In the genomic region with DNA sequence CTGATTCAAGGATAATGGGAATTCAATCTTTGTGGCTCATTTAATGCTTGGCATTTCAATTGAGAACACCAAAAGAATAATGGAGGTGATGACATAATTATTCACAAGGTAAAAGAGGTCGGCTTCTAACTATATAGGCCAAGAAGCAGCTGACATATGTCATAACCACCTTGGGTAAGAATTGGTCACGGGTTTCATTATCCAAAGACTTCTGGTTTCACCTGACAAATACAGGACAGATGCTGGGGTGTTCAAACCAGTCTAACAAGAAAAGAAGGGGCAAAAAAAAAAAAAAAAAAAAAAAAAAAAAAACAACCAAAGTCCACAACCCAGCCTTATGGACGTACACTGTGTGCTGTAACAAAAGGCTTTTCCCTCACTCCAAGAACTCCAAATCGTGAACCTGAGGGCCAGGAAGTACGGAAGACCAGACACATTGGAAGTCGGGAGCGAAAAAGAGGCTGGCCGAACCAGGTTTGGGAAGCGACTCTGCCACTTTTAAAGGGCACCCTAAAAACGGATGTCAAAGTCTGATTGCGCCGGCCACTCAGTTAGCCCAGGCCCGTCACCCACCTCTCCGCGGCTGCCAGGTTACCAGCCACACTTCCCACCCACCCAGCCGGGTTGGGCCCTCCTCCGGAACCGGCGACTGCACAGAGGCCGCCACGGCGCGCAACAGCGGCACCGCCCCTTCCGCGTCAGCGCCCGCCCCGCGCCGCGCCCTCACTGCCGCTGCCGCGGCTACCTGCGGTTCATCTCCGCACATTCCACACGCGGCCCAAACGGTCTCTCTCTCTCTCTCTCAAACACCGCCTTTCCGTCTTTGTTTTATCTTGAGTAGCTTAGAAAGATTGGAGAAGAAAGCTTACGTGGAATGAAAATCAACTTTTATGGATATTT, we compare ENCODE assay signal across 1 cellular context.
TF ChIP-seq lines count a peak whose summit lies in the region.

Gene HARBI1 (minus strand): TSS at position 677 of the 900 bp plus-strand sequence. CDS start 990 bp downstream, outside the sequence.

TF ChIP-seq in HepG2, 621 proteins besides CTCF, POLR2A, EP300 and RAD21 (continued from another document and continues in another):
- TF ChIP-seq, protein P1, sequence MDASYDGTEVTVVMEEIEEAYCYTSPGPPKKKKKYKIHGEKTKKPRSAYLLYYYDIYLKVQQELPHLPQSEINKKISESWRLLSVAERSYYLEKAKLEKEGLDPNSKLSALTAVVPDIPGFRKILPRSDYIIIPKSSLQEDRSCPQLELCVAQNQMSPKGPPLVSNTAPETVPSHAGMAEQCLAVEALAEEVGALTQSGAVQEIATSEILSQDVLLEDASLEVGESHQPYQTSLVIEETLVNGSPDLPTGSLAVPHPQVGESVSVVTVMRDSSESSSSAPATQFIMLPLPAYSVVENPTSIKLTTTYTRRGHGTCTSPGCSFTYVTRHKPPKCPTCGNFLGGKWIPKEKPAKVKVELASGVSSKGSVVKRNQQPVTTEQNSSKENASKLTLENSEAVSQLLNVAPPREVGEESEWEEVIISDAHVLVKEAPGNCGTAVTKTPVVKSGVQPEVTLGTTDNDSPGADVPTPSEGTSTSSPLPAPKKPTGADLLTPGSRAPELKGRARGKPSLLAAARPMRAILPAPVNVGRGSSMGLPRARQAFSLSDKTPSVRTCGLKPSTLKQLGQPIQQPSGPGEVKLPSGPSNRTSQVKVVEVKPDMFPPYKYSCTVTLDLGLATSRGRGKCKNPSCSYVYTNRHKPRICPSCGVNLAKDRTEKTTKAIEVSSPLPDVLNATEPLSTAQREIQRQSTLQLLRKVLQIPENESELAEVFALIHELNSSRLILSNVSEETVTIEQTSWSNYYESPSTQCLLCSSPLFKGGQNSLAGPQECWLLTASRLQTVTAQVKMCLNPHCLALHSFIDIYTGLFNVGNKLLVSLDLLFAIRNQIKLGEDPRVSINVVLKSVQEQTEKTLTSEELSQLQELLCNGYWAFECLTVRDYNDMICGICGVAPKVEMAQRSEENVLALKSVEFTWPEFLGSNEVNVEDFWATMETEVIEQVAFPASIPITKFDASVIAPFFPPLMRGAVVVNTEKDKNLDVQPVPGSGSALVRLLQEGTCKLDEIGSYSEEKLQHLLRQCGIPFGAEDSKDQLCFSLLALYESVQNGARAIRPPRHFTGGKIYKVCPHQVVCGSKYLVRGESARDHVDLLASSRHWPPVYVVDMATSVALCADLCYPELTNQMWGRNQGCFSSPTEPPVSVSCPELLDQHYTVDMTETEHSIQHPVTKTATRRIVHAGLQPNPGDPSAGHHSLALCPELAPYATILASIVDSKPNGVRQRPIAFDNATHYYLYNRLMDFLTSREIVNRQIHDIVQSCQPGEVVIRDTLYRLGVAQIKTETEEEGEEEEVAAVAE (CRISPR knock-in tag; IDR thresholded peaks at IDR 0.05; ENCODE audit: borderline replicate concordance) = no peak
- TF ChIP-seq IRF2 (CRISPR knock-in tag; IDR thresholded peaks at IDR 0.05) (no peak), DR1 (CRISPR knock-in tag; IDR thresholded peaks at IDR 0.05) (no peak), ZNF574 (CRISPR knock-in tag; IDR thresholded peaks at IDR 0.05) (peak; percentile 85), FOXP4 (CRISPR knock-in tag; IDR thresholded peaks at IDR 0.05) (peak; percentile 16), ZNF570 (CRISPR knock-in tag; IDR thresholded peaks at IDR 0.05; ENCODE audit: borderline replicate concordance) (no peak), ZNF230 (CRISPR knock-in tag; IDR thresholded peaks at IDR 0.05) (0 out of 2 replicates have a peak, but pooled peaks have one; percentile 9), ZNF816 (CRISPR knock-in tag; IDR thresholded peaks at IDR 0.05; ENCODE audit: borderline replicate concordance) (no peak), ZNF605 (CRISPR knock-in tag; IDR thresholded peaks at IDR 0.05) (no peak; the same call in 1 of the 2 replicates), TEAD3 (CRISPR knock-in tag; optimal IDR thresholded peaks at IDR 0.05; ENCODE audit: borderline replicate concordance) (peak; percentile 17), KLF9 (CRISPR knock-in tag; IDR thresholded peaks at IDR 0.05; ENCODE audit: low read depth) (no peak), SAP130 (CRISPR knock-in tag; IDR thresholded peaks at IDR 0.05; ENCODE audit: low read depth) (peak; percentile 93), NKX3-1 (CRISPR knock-in tag; IDR thresholded peaks at IDR 0.05) (peak; percentile 31; the same call in 1 of the 2 replicates), SETDB1 (CRISPR knock-in tag; IDR thresholded peaks at IDR 0.05; ENCODE audit: borderline replicate concordance) (no peak), KLF13 (CRISPR knock-in tag; IDR thresholded peaks at IDR 0.05) (no peak), ZNF777 (CRISPR knock-in tag; IDR thresholded peaks at IDR 0.05) (no peak), TIGD3 (CRISPR knock-in tag; IDR thresholded peaks at IDR 0.05; ENCODE audit: borderline replicate concordance) (no peak), CSRNP2 (CRISPR knock-in tag; conservative IDR thresholded peaks at IDR 0.05; ENCODE audit: low read depth) (no peak), DBP (CRISPR knock-in tag; IDR thresholded peaks at IDR 0.05; ENCODE audit: not compliant biosample characterization) (no peak), MATR3 (CRISPR knock-in tag; IDR thresholded peaks at IDR 0.05) (no peak), FOXP1 (IDR thresholded peaks at IDR 0.05) (no peak), FOXP1 (CRISPR knock-in tag; IDR thresholded peaks at IDR 0.05) (no peak)
- TF ChIP-seq, protein P2, sequence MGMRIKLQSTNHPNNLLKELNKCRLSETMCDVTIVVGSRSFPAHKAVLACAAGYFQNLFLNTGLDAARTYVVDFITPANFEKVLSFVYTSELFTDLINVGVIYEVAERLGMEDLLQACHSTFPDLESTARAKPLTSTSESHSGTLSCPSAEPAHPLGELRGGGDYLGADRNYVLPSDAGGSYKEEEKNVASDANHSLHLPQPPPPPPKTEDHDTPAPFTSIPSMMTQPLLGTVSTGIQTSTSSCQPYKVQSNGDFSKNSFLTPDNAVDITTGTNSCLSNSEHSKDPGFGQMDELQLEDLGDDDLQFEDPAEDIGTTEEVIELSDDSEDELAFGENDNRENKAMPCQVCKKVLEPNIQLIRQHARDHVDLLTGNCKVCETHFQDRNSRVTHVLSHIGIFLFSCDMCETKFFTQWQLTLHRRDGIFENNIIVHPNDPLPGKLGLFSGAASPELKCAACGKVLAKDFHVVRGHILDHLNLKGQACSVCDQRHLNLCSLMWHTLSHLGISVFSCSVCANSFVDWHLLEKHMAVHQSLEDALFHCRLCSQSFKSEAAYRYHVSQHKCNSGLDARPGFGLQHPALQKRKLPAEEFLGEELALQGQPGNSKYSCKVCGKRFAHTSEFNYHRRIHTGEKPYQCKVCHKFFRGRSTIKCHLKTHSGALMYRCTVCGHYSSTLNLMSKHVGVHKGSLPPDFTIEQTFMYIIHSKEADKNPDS (CRISPR knock-in tag; IDR thresholded peaks at IDR 0.05) = no peak
- TF ChIP-seq, protein P3, sequence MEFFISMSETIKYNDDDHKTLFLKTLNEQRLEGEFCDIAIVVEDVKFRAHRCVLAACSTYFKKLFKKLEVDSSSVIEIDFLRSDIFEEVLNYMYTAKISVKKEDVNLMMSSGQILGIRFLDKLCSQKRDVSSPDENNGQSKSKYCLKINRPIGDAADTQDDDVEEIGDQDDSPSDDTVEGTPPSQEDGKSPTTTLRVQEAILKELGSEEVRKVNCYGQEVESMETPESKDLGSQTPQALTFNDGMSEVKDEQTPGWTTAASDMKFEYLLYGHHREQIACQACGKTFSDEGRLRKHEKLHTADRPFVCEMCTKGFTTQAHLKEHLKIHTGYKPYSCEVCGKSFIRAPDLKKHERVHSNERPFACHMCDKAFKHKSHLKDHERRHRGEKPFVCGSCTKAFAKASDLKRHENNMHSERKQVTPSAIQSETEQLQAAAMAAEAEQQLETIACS (CRISPR knock-in tag; IDR thresholded peaks at IDR 0.05) = 0 out of 2 replicates have a peak, but pooled peaks have one; percentile 33
- TF ChIP-seq, protein P4, sequence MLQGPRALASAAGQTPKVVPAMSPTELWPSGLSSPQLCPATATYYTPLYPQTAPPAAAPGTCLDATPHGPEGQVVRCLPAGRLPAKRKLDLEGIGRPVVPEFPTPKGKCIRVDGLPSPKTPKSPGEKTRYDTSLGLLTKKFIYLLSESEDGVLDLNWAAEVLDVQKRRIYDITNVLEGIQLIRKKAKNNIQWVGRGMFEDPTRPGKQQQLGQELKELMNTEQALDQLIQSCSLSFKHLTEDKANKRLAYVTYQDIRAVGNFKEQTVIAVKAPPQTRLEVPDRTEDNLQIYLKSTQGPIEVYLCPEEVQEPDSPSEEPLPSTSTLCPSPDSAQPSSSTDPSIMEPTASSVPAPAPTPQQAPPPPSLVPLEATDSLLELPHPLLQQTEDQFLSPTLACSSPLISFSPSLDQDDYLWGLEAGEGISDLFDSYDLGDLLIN (CRISPR knock-in tag; IDR thresholded peaks at IDR 0.05; ENCODE audit: borderline replicate concordance) = no peak
- TF ChIP-seq, protein P5, sequence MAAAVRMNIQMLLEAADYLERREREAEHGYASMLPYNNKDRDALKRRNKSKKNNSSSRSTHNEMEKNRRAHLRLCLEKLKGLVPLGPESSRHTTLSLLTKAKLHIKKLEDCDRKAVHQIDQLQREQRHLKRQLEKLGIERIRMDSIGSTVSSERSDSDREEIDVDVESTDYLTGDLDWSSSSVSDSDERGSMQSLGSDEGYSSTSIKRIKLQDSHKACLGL (CRISPR knock-in tag; IDR thresholded peaks at IDR 0.05) = no peak
- TF ChIP-seq, protein P6, sequence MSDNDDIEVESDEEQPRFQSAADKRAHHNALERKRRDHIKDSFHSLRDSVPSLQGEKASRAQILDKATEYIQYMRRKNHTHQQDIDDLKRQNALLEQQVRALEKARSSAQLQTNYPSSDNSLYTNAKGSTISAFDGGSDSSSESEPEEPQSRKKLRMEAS (IDR thresholded peaks at IDR 0.05) = peak; percentile 71
